Comparison of ENCODE assay signal across 22 cellular contexts in genomic region chr22:35443790-35444684, GRCh38. TPM values are rescaled to one million over a fixed set of nuclear protein-coding genes. Genes with fewer than 3 reads are reported as not detected.
A peak's percentile ranks its signal among the peaks of the same experiment; 100 is the strongest.
DNase-seq lines count a peak whose midpoint lies in the region; ATAC-seq, FAIRE-seq and TF ChIP-seq lines count a peak whose summit lies in the region.
"Had no signal": no experiment of that assay in that cellular context is flagged by ENCODE, and none has a peak within 500 bp of the region (broad histone marks: within the 10 kb centered on the region; RNA-seq: fewer than 3 reads in every experiment).

No MANE protein-coding gene starts in this region.

- H2AFZ ChIP-seq in IMR-90 (replicated peaks; ENCODE audit: low read length, poor library complexity) = peak overlapping the region; percentile 63

- no peak overlapping the region for H3K27ac ChIP-seq in IMR-90 (ENCODE audit: insufficient read depth, low read length)
- peak overlapping the region in 3 of 4 donors; percentile 24 to 87 (median 61) for H3K27ac ChIP-seq in sigmoid colon
- H3K27ac ChIP-seq: C4-2B, heart right ventricle, KMS-11, upper lobe of right lung had no signal

- no peak for TF ChIP-seq POLR2A in IMR-90 (IDR thresholded peaks at IDR 0.05; ENCODE audit: low read depth, low read length)
- no peak for TF ChIP-seq POLR2A in sigmoid colon (IDR thresholded peaks at IDR 0.05)

- no peak overlapping the region for H3K4me3 Mint-ChIP-seq in T-helper 2 cell treated with Interferon-gamma antibody and Interleukin-4, amounts not matched to agents 5 μg/mL and 100 μg/mL, for 36 hours
- H3K4me3 Mint-ChIP-seq: activated B cell treated with CpG ODN at 0.5 μM for 24 hours; activated CD4-positive, alpha-beta memory T cell treated with anti-CD3 and anti-CD28 coated beads for 36 hours; natural killer cell treated with Interleukin-12 subunit alpha and Interleukin-12 subunit beta and Interleukin-15 and Interleukin-18, amount 100 ng/mL, for 72 hours had no signal

- no peak overlapping the region for H2AK5ac ChIP-seq in IMR-90 (ENCODE audit: low read depth, low read length)

- H3K4ac ChIP-seq in IMR-90 (ENCODE audit: low read depth, low read length) = peak overlapping the region; percentile 15; the same call in 1 of the 2 replicates

- H3K27me3 ChIP-seq in IMR-90 (ENCODE audit: control insufficient read depth, insufficient read depth, low read length) (no peaks in the 10 kb centered on the region), bronchial epithelial cell (ENCODE audit: control insufficient read depth, insufficient read depth, low read length) (no peaks in the 10 kb centered on the region), sigmoid colon (no peaks in the 10 kb centered on the region)
- H3K27me3 ChIP-seq: heart right ventricle, upper lobe of right lung had no signal

- H3K9me1 ChIP-seq in IMR-90 (ENCODE audit: insufficient read depth, low read length) = peaks cover 18% of the 10 kb centered on the region

- H3K9me3 ChIP-seq in IMR-90 (ENCODE audit: control insufficient read depth, insufficient read depth, low read length) (no peaks in the 10 kb centered on the region), sigmoid colon (no peaks in the 10 kb centered on the region)
- H3K9me3 ChIP-seq: heart right ventricle, SK-N-SH, upper lobe of right lung had no signal

- H2BK5ac ChIP-seq in IMR-90 (ENCODE audit: low read depth, low read length, poor library complexity, severe bottlenecking) = no peak overlapping the region

- no peak for DNase-seq in T-helper 2 cell treated with Interferon-gamma antibody and Interleukin-4, amounts not matched to agents 5 μg/mL and 100 μg/mL, for 36 hours (ENCODE audit: low spot score)
- DNase-seq in T-helper 2 cell (no peak), IMR-90 (no peak), bronchial epithelial cell (ENCODE audit: low read depth) (no peak), sigmoid colon (no peak)
- DNase-seq: activated B cell treated with CpG ODN at 0.5 μM for 24 hours; activated CD4-positive, alpha-beta memory T cell treated with anti-CD3 and anti-CD28 coated beads for 36 hours; activated naive CD4-positive, alpha-beta T cell treated with Interleukin-2 at 50 U/mL for 16 hours; activated T-cell treated with anti-CD3 and anti-CD28 coated beads for 4 hours; central memory CD4-positive, alpha-beta T cell; HCEC 1CT; heart right ventricle; midbrain; NCI-H526; SK-N-SH; upper lobe of right lung had no signal

- dilution Hi-C loops in IMR-90 (cut with HindIII; ENCODE audit: low sequenced_read_pairs, unreplicated experiment) = no loop called here

- intact Hi-C loops in IMR-90 (cut with micrococcal nuclease) (no loop called here), sigmoid colon (cut with DNase I) (loop anchor here (2.0 kb wide), 1 partner anchor 97 kb away; the partner anchor contains the start of gene RASD2)

- H3K27ac Mint-ChIP-seq in T-helper 2 cell treated with Interferon-gamma antibody and Interleukin-4, amounts not matched to agents 5 μg/mL and 100 μg/mL, for 36 hours = peak overlapping the region; percentile 56
- H3K27ac Mint-ChIP-seq: activated B cell treated with CpG ODN at 0.5 μM for 24 hours; activated CD4-positive, alpha-beta memory T cell treated with anti-CD3 and anti-CD28 coated beads for 36 hours; natural killer cell treated with Interleukin-12 subunit alpha and Interleukin-12 subunit beta and Interleukin-15 and Interleukin-18, amount 100 ng/mL, for 72 hours; progenitor cell of endocrine pancreas had no signal

- BruUV-seq in IMR-90 (replicated peaks; lab: Mats Ljungman, UMichigan) = no TSS peak

- H3K4me2 ChIP-seq in IMR-90 (ENCODE audit: low read depth, low read length) = no peak overlapping the region
- H3K4me2 ChIP-seq: KMS-11, SK-N-SH had no signal

- 0 out of 2 replicates have a peak overlapping the region, but pooled peaks have one; percentile 8 for H2BK20ac ChIP-seq in IMR-90 (ENCODE audit: low read depth, low read length)

- 0 out of 2 replicates have a peak overlapping the region, but pooled peaks have one; percentile 22 for H4K91ac ChIP-seq in IMR-90 (ENCODE audit: insufficient read depth, low read depth, low read length)

- peak; percentile 82 for FAIRE-seq in bronchial epithelial cell (lab: Jason Lieb, UNC)

- peaks cover 19% of the 10 kb centered on the region for H3K36me3 Mint-ChIP-seq in T-helper 2 cell treated with Interferon-gamma antibody and Interleukin-4, amounts not matched to agents 5 μg/mL and 100 μg/mL, for 36 hours (ENCODE audit: low read depth)

- H2BK120ac ChIP-seq in IMR-90 (ENCODE audit: low read depth, low read length) = peak overlapping the region; percentile 33; the same call in 1 of the 2 replicates

- no peaks in the 10 kb centered on the region for H3K27me3 Mint-ChIP-seq in T-helper 2 cell treated with Interferon-gamma antibody and Interleukin-4, amounts not matched to agents 5 μg/mL and 100 μg/mL, for 36 hours (ENCODE audit: low read depth)
- H3K27me3 Mint-ChIP-seq: activated B cell treated with CpG ODN at 0.5 μM for 24 hours; activated CD4-positive, alpha-beta memory T cell treated with anti-CD3 and anti-CD28 coated beads for 36 hours; natural killer cell treated with Interleukin-12 subunit alpha and Interleukin-12 subunit beta and Interleukin-15 and Interleukin-18, amount 100 ng/mL, for 72 hours; progenitor cell of endocrine pancreas had no signal

- no peak overlapping the region for H3K56ac ChIP-seq in IMR-90 (ENCODE audit: extremely low read depth, insufficient read depth, low read length)

- no peak overlapping the region for H3K9ac ChIP-seq in IMR-90 (ENCODE audit: low read depth, low read length)
- H3K9ac ChIP-seq: KMS-11, SK-N-SH had no signal

- no peak for TF ChIP-seq RAD21 in IMR-90 (IDR thresholded peaks at IDR 0.05; ENCODE audit: low read length)

- POLR2A ChIA-PET in IMR-90 (lab: Charles Lee; ENCODE audit: unreplicated experiment) = interaction anchor here (0.6 kb wide), 1 partner anchor 105 kb away, joined by 3 read pairs; no protein-coding TSS in a partner anchor

- no peak overlapping the region; the same call in 2 of the 3 replicates for H2BK15ac ChIP-seq in IMR-90 (ENCODE audit: low read depth, low read length)

- in situ Hi-C loops in IMR-90 (cut with MboI; ENCODE audit: low sequenced_read_pairs) = no loop called here

- TF ChIP-seq CTCF in IMR-90 (conservative IDR thresholded peaks at IDR 0.05; ENCODE audit: low read depth, low read length) (no peak), bronchial epithelial cell (IDR thresholded peaks at IDR 0.05; ENCODE audit: insufficient read depth, low read length, severe bottlenecking) (no peak), sigmoid colon (IDR thresholded peaks at IDR 0.05) (no peak)

- no peak for TF ChIP-seq EP300 in sigmoid colon (IDR thresholded peaks at IDR 0.05)

- H4K5ac ChIP-seq in IMR-90 (ENCODE audit: low read depth, low read length) = no peak overlapping the region

- H3K18ac ChIP-seq in IMR-90 (ENCODE audit: low read depth, low read length) = no peak overlapping the region

- ATAC-seq in IMR-90 (ENCODE audit: low read depth) (no peak), HG03565 (IDR thresholded peaks at IDR 0.05; ENCODE audit: unreplicated experiment) (no peak), HG03571 (IDR thresholded peaks at IDR 0.05; ENCODE audit: unreplicated experiment) (no peak)
- ATAC-seq: natural killer cell treated with Interleukin-12 subunit alpha and Interleukin-12 subunit beta and Interleukin-15 and Interleukin-18, amount 100 ng/mL, for 72 hours; upper lobe of right lung had no signal

- CTCF ChIA-PET in IMR-90 (lab: Yijun Ruan, JAX) = no interaction called here

- H3K23ac ChIP-seq in IMR-90 (ENCODE audit: low read depth, low read length) = no peak overlapping the region

- H3K36me3 ChIP-seq in IMR-90 (ENCODE audit: control insufficient read depth, insufficient read depth, low read length) (no peaks in the 10 kb centered on the region), bronchial epithelial cell (ENCODE audit: control insufficient read depth, insufficient read depth, low read length) (no peaks in the 10 kb centered on the region), sigmoid colon (no peaks in the 10 kb centered on the region)
- H3K36me3 ChIP-seq: heart right ventricle, upper lobe of right lung had no signal

- H3K4me1 ChIP-seq in IMR-90 (ENCODE audit: control insufficient read depth, insufficient read depth, low read length) (peaks cover 21% of the 10 kb centered on the region), sigmoid colon (peaks cover 0 to 58% (median 31%) of the 10 kb centered on the region in 4 donors)

- WGBS in IMR-90 (ENCODE audit: extremely low coverage in 2 of 2, insufficient read length in 1 of 2), 2 experiments = 62% methylated on average over 5 of the region's 11 CpGs; no CpG with 5 or more reads in 1 of the 2 experiments
- WGBS in sigmoid colon, 2 donors = 78 to 83% methylated on average over 11 of the region's 11 CpGs

- H3K4me1 Mint-ChIP-seq in T-helper 2 cell treated with Interferon-gamma antibody and Interleukin-4, amounts not matched to agents 5 μg/mL and 100 μg/mL, for 36 hours (ENCODE audit: low read depth) = peaks cover 5% of the 10 kb centered on the region

- H3K14ac ChIP-seq in IMR-90 (replicated peaks; ENCODE audit: low read depth, low read length) = no peak overlapping the region

- no peaks in the 10 kb centered on the region for H4K20me1 ChIP-seq in IMR-90 (ENCODE audit: insufficient read depth, low read length)

- H3K9me3 Mint-ChIP-seq in T-helper 2 cell treated with Interferon-gamma antibody and Interleukin-4, amounts not matched to agents 5 μg/mL and 100 μg/mL, for 36 hours = no peaks in the 10 kb centered on the region
- H3K9me3 Mint-ChIP-seq: activated B cell treated with CpG ODN at 0.5 μM for 24 hours; activated CD4-positive, alpha-beta memory T cell treated with anti-CD3 and anti-CD28 coated beads for 36 hours had no signal

- H3K4me3 ChIP-seq in IMR-90 (ENCODE audit: insufficient read depth, low read depth, low read length) = no peak overlapping the region
- no peak overlapping the region for H3K4me3 ChIP-seq in bronchial epithelial cell (ENCODE audit: low read depth, low read length)
- H3K4me3 ChIP-seq in sigmoid colon = no peak overlapping the region
- H3K4me3 ChIP-seq: heart right ventricle, upper lobe of right lung had no signal

- H4K8ac ChIP-seq in IMR-90 (ENCODE audit: low read depth in 2 of 2, low read length in 2 of 2) = no peak overlapping the region

- peak overlapping the region; percentile 63 for H2AK9ac ChIP-seq in IMR-90 (replicated peaks; ENCODE audit: low read depth, low read length, poor library complexity)

- H3K79me1 ChIP-seq in IMR-90 (ENCODE audit: low read depth in 1 of 2, low read length in 2 of 2) = peaks cover 0 to 12% of the 10 kb centered on the region in 2 experiments; a peak in 1 of 4 replicates

TF ChIP-seq in IMR-90, 13 proteins besides CTCF, POLR2A, EP300 and RAD21 (continues in another document):
- TF ChIP-seq CHD1 (IDR thresholded peaks at IDR 0.05; ENCODE audit: low read depth, low read length) (no peak), RCOR1 (IDR thresholded peaks at IDR 0.05; ENCODE audit: insufficient replicate concordance, low read length) (no peak), MAFK (IDR thresholded peaks at IDR 0.05; ENCODE audit: low read depth, low read length) (no peak)

RNA-seq across cellular contexts. Expression of gene MCM5, which starts 44.1 kb away (rescaled TPM):
- total RNA-seq in IMR-90 (2012; rRNA removed) (53.6 and 58.6 TPM in 2 replicates), bronchial epithelial cell (6.6 and 6.7 TPM in 2 replicates), sigmoid colon (10 to 100 TPM in 3 of 4 donors, 1 to 10 TPM in 1; 10.0 to 15.0 (median 12.6) TPM)
- polyA plus RNA-seq in IMR-90 (2012; rRNA removed) (43.0 and 44.3 TPM in 2 replicates), sigmoid colon (10 to 100 TPM in 2 of 3 donors, 1 to 10 TPM in 1; 9.9 to 42.6 (median 14.4) TPM)
- polyA plus RNA-seq in IMR-90 (2012; cell fraction: cytosol; rRNA removed) = 24.6 and 31.4 TPM in 2 replicates
- polyA plus RNA-seq in IMR-90 (2012; cell fraction: nucleus; rRNA removed; ENCODE audit: low replicate concordance) = 29.3 and 58.8 TPM in 2 replicates
